ENCODE assay signal across 8 cellular contexts in the genomic region with DNA sequence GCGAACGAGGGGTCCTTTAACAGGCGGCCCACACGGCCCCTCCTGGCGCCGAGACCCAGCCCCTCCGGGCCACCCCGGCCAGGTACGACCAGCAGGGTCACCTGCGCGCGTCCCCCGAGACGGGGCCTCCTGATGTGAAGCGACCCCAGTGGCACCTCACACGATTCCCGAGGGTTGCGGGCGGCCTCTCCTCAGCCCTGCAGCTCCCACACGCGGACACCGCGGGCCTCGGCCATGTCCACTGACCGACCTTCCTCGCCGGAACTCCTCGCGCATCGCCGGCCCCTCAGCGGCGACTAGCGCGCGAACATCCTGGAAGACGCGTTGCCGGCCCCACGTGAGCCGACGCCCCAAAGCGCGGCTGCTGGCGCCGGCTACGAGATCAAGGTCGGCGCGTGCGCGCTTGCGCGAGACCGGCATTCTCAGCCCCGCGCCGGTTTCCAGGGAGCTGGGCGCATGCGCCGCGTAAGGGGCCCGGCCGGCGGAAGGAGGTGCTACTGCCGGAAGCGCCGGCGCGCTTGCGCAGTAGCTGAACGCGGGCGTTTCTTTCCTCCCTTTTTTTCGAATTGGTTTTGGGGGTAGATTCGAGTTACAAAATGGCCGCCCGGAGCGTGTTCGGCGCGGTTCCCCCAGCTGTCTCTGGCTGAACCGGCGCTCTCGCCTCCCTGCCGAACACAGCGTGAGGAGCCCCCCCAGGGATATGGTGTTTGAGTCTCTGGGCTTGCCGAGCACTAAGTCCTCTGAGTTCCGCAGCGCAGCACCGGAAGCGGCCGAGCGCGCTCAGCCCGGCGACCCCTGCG. TPM values are rescaled to one million over a fixed set of nuclear protein-coding genes. Genes with fewer than 3 reads are reported as not detected.
DNase-seq lines count a peak whose midpoint lies in the region; ATAC-seq and TF ChIP-seq lines count a peak whose summit lies in the region.

A gene with protein sequence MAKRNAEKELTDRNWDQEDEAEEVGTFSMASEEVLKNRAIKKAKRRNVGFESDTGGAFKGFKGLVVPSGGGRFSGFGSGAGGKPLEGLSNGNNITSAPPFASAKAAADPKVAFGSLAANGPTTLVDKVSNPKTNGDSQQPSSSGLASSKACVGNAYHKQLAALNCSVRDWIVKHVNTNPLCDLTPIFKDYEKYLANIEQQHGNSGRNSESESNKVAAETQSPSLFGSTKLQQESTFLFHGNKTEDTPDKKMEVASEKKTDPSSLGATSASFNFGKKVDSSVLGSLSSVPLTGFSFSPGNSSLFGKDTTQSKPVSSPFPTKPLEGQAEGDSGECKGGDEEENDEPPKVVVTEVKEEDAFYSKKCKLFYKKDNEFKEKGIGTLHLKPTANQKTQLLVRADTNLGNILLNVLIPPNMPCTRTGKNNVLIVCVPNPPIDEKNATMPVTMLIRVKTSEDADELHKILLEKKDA (plus strand): TSS at position 509 of the 800 bp plus-strand sequence. CDS start 4,253 bp downstream, outside the sequence.

- peak; percentile 86 for DNase-seq in DMS53 treated with DMSO at 0.1 percent for 48 hours (lab: John Stamatoyannopoulos, UW; ENCODE audit: unreplicated experiment)
- peak; percentile 89 for DNase-seq in KG1 (lab: John Stamatoyannopoulos, UW)
- DNase-seq in Panc1 (ENCODE audit: low read depth, low spot score): peak; percentile 74
- peak; percentile 95 for DNase-seq in activated T-cell treated with anti-CD3 and anti-CD28 coated beads, Interleukin-2, amount 50 U/mL, for 4 hours
- DNase-seq in esophagus muscularis mucosa (ENCODE audit: extremely low spot score): peak; percentile 98
- peak; percentile 96 for DNase-seq in myocyte (ENCODE audit: low read depth)
- DNase-seq in stimulated activated CD8-positive, alpha-beta memory T cell treated with anti-CD3 and anti-CD28 coated beads, Interleukin-7, amount 100 ng/mL, for 48 hours (ENCODE audit: extremely low read depth in 1 of 2, low read depth in 1 of 2): peak; percentile 89 to 95

- 1% methylated on average over 33 of the region's 98 CpGs for WGBS in esophagus muscularis mucosa

- TF ChIP-seq POLR2A in esophagus muscularis mucosa (IDR thresholded peaks at IDR 0.05; ENCODE audit: low read depth): peak; percentile 47

- TF ChIP-seq CTCF in Panc1 (IDR thresholded peaks at IDR 0.05): no peak
- peak in 1 of 3 experiments; percentile 8 for TF ChIP-seq CTCF in esophagus muscularis mucosa (IDR thresholded peaks at IDR 0.05)

- H3K4me3 Mint-ChIP-seq in activated T-cell treated with anti-CD3 and anti-CD28 coated beads, Interleukin-2, amount 50 U/mL, for 4 hours: peak within 1 kb of the TSS; percentile 96

- peaks cover 11% of the 10 kb centered on the region for H3K36me3 Mint-ChIP-seq in activated T-cell treated with anti-CD3 and anti-CD28 coated beads, Interleukin-2, amount 50 U/mL, for 4 hours (ENCODE audit: insufficient read depth)

- BruUV-seq in Panc1 (replicated peaks; lab: Mats Ljungman, UMichigan): no TSS peak

- H3K4me1 ChIP-seq in Panc1 (ENCODE audit: control insufficient read depth, insufficient read depth, low read length) (peaks cover 18% of the 10 kb centered on the region), esophagus muscularis mucosa (peaks cover 25 to 59% (median 49%) of the 10 kb centered on the region in 4 donors)

- H3K27me3 Mint-ChIP-seq in activated T-cell treated with anti-CD3 and anti-CD28 coated beads, Interleukin-2, amount 50 U/mL, for 4 hours (ENCODE audit: low read depth): no peaks in the 10 kb centered on the region

- H3K4me1 Mint-ChIP-seq in activated T-cell treated with anti-CD3 and anti-CD28 coated beads, Interleukin-2, amount 50 U/mL, for 4 hours (ENCODE audit: low read depth): peaks cover 55% of the 10 kb centered on the region

- H3K9me3 Mint-ChIP-seq in activated T-cell treated with anti-CD3 and anti-CD28 coated beads, Interleukin-2, amount 50 U/mL, for 4 hours: no peaks in the 10 kb centered on the region

- H3K27me3 ChIP-seq in Panc1 (ENCODE audit: control insufficient read depth, insufficient read depth, low read length) (no peaks in the 10 kb centered on the region), esophagus muscularis mucosa (no peaks in the 10 kb centered on the region)

- H3K36me3 ChIP-seq in Panc1 (ENCODE audit: control insufficient read depth, insufficient read depth, low read length) (peaks cover 15% of the 10 kb centered on the region), esophagus muscularis mucosa (peaks cover 5 to 20% (median 9%) of the 10 kb centered on the region in 4 donors)

- in situ Hi-C loops in Panc1 (cut with HindIII; ENCODE audit: low pct_unique_long_range_greater_than_20kb, low sequenced_read_pairs): no loop called here

- ATAC-seq in GM21717 (IDR thresholded peaks at IDR 0.05; ENCODE audit: unreplicated experiment) (peak; percentile 55), Panc1 (peak; percentile 93)
- ATAC-seq in activated T-cell treated with anti-CD3 and anti-CD28 coated beads, Interleukin-2, amount 50 U/mL, for 4 hours: peak; percentile 85 to 88

- CTCF ChIA-PET in Panc1 (lab: Charles Lee): interaction anchor here (0.6 kb wide), 1 partner anchor 367 kb away, joined by 3 read pairs; no protein-coding TSS in a partner anchor

- peak within 1 kb of the TSS; percentile 80 to 90 for H3K4me3 ChIP-seq in Panc1 (ENCODE audit: low read depth in 2 of 2, low read length in 2 of 2)
- H3K4me3 ChIP-seq in esophagus muscularis mucosa: peak within 1 kb of the TSS; percentile 77 to 98 (median 89)

- intact Hi-C loops in Panc1 (cut with micrococcal nuclease; ENCODE audit: unreplicated experiment): no loop called here
- intact Hi-C loops in esophagus muscularis mucosa (cut with DNase I): loop anchor here (5.0 to 10.0 kb wide), 2 partner anchors 51 to 156 kb away; no protein-coding TSS in a partner anchor

- no peak for TF ChIP-seq EP300 in esophagus muscularis mucosa (IDR thresholded peaks at IDR 0.05)

- H3K27ac ChIP-seq in Panc1 (ENCODE audit: low read length) (peak within 1 kb of the TSS; percentile 91), esophagus muscularis mucosa (replicated peaks in 1 of 4) (peak within 1 kb of the TSS; percentile 84 to 92 (median 88))

- POLR2A ChIA-PET in Panc1 (lab: Charles Lee): interaction anchor here (0.5 kb wide), 1 partner anchor 1719 kb away, joined by 3 read pairs; no protein-coding TSS in a partner anchor

- H3K9me3 ChIP-seq in Panc1 (ENCODE audit: control insufficient read depth, insufficient read depth, low read depth, low read length): no peaks in the 10 kb centered on the region
- no peaks in the 10 kb centered on the region for H3K9me3 ChIP-seq in esophagus muscularis mucosa

RNA-seq across cellular contexts. Expression of the gene that starts here (rescaled TPM):
- total RNA-seq in Panc1 (2021; ENCODE audit: unreplicated experiment) (52.1 TPM), esophagus muscularis mucosa (10 to 100 TPM; 22.7 to 40.3 (median 30.0) TPM), myocyte (17.9 and 20.9 TPM in 2 replicates)
- polyA plus RNA-seq in Panc1 (2012; ENCODE audit: insufficient read length): 19.2 TPM
- 100 to 1,000 TPM; 155 to 164 (median 163) TPM for total RNA-seq in activated T-cell treated with anti-CD3 and anti-CD28 coated beads, Interleukin-2, amount 50 U/mL, for 4 hours
- 7.9 TPM for polyA plus RNA-seq in myocyte (2012)

Comparison
In these comparisons a context has a peak if more than half of its experiments do, and no peak if none do; other contexts are left out.
1. Peak in every context shown above with its lines: DNase-seq, ATAC-seq, H3K4me3 ChIP-seq and H3K27ac ChIP-seq.